In genomic region chr7:73622909-73623797, GRCh38 we compare ENCODE assay signal across 1 cellular context.
TF ChIP-seq lines count a peak whose summit lies in the region.

No MANE protein-coding gene starts in this region.

TF ChIP-seq in GM23338, 12 proteins besides CTCF, POLR2A, EP300 and RAD21 (continued from another document):
- TF ChIP-seq REST (IDR thresholded peaks at IDR 0.05; ENCODE audit: unreplicated experiment) = no peak
- no peak for TF ChIP-seq ZNF114 (CRISPR knock-in tag; IDR thresholded peaks at IDR 0.05)
